ENCODE assay signal across 1 cellular context in the genomic region with DNA sequence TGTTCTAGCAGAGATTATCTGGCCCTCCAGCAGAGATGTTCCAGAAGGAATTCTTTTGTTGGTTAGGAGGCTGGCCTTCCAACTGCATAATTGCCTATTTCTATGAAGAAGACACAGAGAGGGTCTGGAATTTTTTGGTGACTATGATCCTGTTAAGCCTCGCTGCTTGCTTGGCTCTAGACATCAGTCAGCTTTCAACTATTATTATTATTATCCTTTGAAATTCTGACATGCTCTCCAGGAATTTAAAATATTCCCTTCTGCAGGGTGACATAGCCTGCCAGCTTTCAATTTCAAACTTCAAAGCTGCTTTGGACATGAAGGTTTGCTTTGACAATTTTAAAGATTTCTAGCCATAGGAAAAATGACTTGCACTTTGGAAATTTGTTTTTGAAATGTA.
TF ChIP-seq lines count a peak whose summit lies in the region.

No MANE protein-coding gene starts in this region.

TF ChIP-seq in SK-N-SH, 30 proteins besides CTCF, POLR2A, EP300 and RAD21 (continued from another document):
- TF ChIP-seq, protein P1, sequence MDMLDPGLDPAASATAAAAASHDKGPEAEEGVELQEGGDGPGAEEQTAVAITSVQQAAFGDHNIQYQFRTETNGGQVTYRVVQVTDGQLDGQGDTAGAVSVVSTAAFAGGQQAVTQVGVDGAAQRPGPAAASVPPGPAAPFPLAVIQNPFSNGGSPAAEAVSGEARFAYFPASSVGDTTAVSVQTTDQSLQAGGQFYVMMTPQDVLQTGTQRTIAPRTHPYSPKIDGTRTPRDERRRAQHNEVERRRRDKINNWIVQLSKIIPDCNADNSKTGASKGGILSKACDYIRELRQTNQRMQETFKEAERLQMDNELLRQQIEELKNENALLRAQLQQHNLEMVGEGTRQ (IDR thresholded peaks at IDR 0.05; ENCODE audit: borderline replicate concordance, low read depth, low read length): no peak
- TF ChIP-seq RFX5 (IDR thresholded peaks at IDR 0.05; ENCODE audit: low read length): no peak
- TF ChIP-seq CHD2 (IDR thresholded peaks at IDR 0.05; ENCODE audit: low read length, partially characterized antibody): no peak
- no peak for TF ChIP-seq NFIC (IDR thresholded peaks at IDR 0.05; ENCODE audit: borderline replicate concordance)
